Comparison of ENCODE assay signal across 9 cellular contexts in genomic region chr12:100138048-100138907, GRCh38. TPM values are rescaled to one million over a fixed set of nuclear protein-coding genes. Genes with fewer than 3 reads are reported as not detected.
DNase-seq lines count a peak whose midpoint lies in the region; ATAC-seq and TF ChIP-seq lines count a peak whose summit lies in the region.
"Had no signal": no experiment of that assay in that cellular context is flagged by ENCODE, and none has a peak within 500 bp of the region (broad histone marks: within the 10 kb centered on the region; RNA-seq: fewer than 3 reads in every experiment).

No MANE protein-coding gene starts in this region.

- no peaks in the 10 kb centered on the region for H3K36me3 ChIP-seq in cardiac muscle cell
- no peaks in the 10 kb centered on the region for H3K36me3 ChIP-seq in neutrophil
- H3K36me3 ChIP-seq in body of pancreas (replicated peaks in 1 of 2; ENCODE audit: insufficient read depth in 1 of 2, low read depth in 2 of 2) = no peaks in the 10 kb centered on the region

- intact Hi-C loops in right cardiac atrium (cut with DNase I) (no loop called here), body of pancreas (cut with DNase I) (no loop called here)

- H3K27ac Mint-ChIP-seq in brain = peak overlapping the region in 3 of 5 experiments; percentile 19 to 49 (median 35)
- H3K27ac Mint-ChIP-seq: activated naive CD8-positive, alpha-beta T cell treated with anti-CD3 and anti-CD28 coated beads, Interleukin-2, amount 10 ng/mL, durations not matched to agents 7 days and 5 days had no signal

- H3K27me3 ChIP-seq in cardiac muscle cell = no peaks in the 10 kb centered on the region
- H3K27me3 ChIP-seq in right cardiac atrium (ENCODE audit: control insufficient read depth, insufficient read depth) = no peaks in the 10 kb centered on the region
- H3K27me3 ChIP-seq in neutrophil = no peaks in the 10 kb centered on the region
- H3K27me3 ChIP-seq in body of pancreas = no peaks in the 10 kb centered on the region

- 47% methylated on average over 9 of the region's 9 CpGs for WGBS in right cardiac atrium
- WGBS in body of pancreas, 2 donors = 45 to 59% methylated on average over 9 of the region's 9 CpGs

- peaks cover 22% of the 10 kb centered on the region for H3K4me1 ChIP-seq in cardiac muscle cell (ENCODE audit: low read depth)
- peaks cover 2% of the 10 kb centered on the region for H3K4me1 ChIP-seq in right cardiac atrium (ENCODE audit: control insufficient read depth, insufficient read depth, low read length)
- H3K4me1 ChIP-seq in neutrophil (ENCODE audit: control insufficient read depth in 1 of 2, insufficient read depth in 1 of 2, low read depth in 1 of 2, low read length in 1 of 2) = peaks cover 46% of the 10 kb centered on the region in 2 experiments
- H3K4me1 ChIP-seq in body of pancreas = peaks cover 12% of the 10 kb centered on the region

- H3K36me3 Mint-ChIP-seq in brain = peaks cover 23% of the 10 kb centered on the region

- H3K27me3 Mint-ChIP-seq in brain = peaks cover 6% of the 10 kb centered on the region
- H3K27me3 Mint-ChIP-seq: activated naive CD8-positive, alpha-beta T cell treated with anti-CD3 and anti-CD28 coated beads, Interleukin-2, amount 10 ng/mL, durations not matched to agents 7 days and 5 days had no signal

- no peak for ATAC-seq in right cardiac atrium
- ATAC-seq in body of pancreas = no peak

- H3K27ac ChIP-seq in cardiac muscle cell (peak overlapping the region; percentile 24), right cardiac atrium (ENCODE audit: low read length) (no peak overlapping the region), neutrophil (peak overlapping the region; percentile 83), body of pancreas (no peak overlapping the region)

- H3K9me3 Mint-ChIP-seq in brain = peaks cover 0 to 9% (median 4%) of the 10 kb centered on the region in 5 experiments

- no peaks in the 10 kb centered on the region for H3K9me3 ChIP-seq in cardiac muscle cell (ENCODE audit: low read depth)
- no peaks in the 10 kb centered on the region for H3K9me3 ChIP-seq in right cardiac atrium (ENCODE audit: control insufficient read depth, low read length)
- H3K9me3 ChIP-seq in neutrophil = no peaks in the 10 kb centered on the region
- no peaks in the 10 kb centered on the region for H3K9me3 ChIP-seq in body of pancreas

- TF ChIP-seq CTCF in cardiac muscle cell (IDR thresholded peaks at IDR 0.05; ENCODE audit: low read depth, low read length) (peak; percentile 44), brain (conservative IDR thresholded peaks at IDR 0.05) (peak in 1 of 2 experiments; percentile 20), neutrophil (IDR thresholded peaks at IDR 0.05) (peak; percentile 22), body of pancreas (IDR thresholded peaks at IDR 0.05) (no peak)

- H3K4me1 Mint-ChIP-seq in brain = peaks cover 48% of the 10 kb centered on the region

- H3K4me3 ChIP-seq in cardiac muscle cell (no peak overlapping the region), right cardiac atrium (ENCODE audit: low read length) (no peak overlapping the region), neutrophil (ENCODE audit: low read depth in 1 of 2, low read length in 1 of 2) (peak overlapping the region; percentile 4 to 42), body of pancreas (no peak overlapping the region)

- H3K4me3 Mint-ChIP-seq in brain = peak overlapping the region in 4 of 5 experiments; percentile 27 to 68 (median 40)
- H3K4me3 Mint-ChIP-seq: activated naive CD8-positive, alpha-beta T cell treated with anti-CD3 and anti-CD28 coated beads, Interleukin-2, amount 10 ng/mL, durations not matched to agents 7 days and 5 days had no signal

- DNase-seq in cardiac muscle cell (ENCODE audit: low read depth in 1 of 2, low spot score in 1 of 2) (peak; percentile 30 to 43), right cardiac atrium (no peak), LHCN-M2 (ENCODE audit: low read depth) (peak; percentile 23), T1000 (lab: John Stamatoyannopoulos, UW) (no peak), body of pancreas (no peak)
- DNase-seq in stimulated activated naive CD4-positive, alpha-beta T cell treated with Interleukin-2 at 50 U/mL for 16 hours (lab: John Stamatoyannopoulos, UW) = no peak
- DNase-seq: activated naive CD8-positive, alpha-beta T cell treated with anti-CD3 and anti-CD28 coated beads, Interleukin-2, amount 10 ng/mL, durations not matched to agents 7 days and 5 days had no signal

- no peak for TF ChIP-seq POLR2A in body of pancreas (IDR thresholded peaks at IDR 0.05)

RNA-seq across cellular contexts. Expression of gene BLTP3B, which starts 4.4 kb away (rescaled TPM):
- total RNA-seq in cardiac muscle cell = 13.9 and 21.9 TPM in 2 replicates
- 14.1 and 20.9 TPM in 2 replicates for polyA plus RNA-seq in cardiac muscle cell
- 10 to 100 TPM; 13.8 to 20.1 (median 15.9) TPM for total RNA-seq in right cardiac atrium
- 6.5 TPM for polyA plus RNA-seq in right cardiac atrium
- 28.9 and 35.0 TPM in 2 replicates for total RNA-seq in LHCN-M2 (2014; rRNA removed)
- 5.2 TPM for polyA plus RNA-seq in LHCN-M2 (2012)
- polyA plus RNA-seq in brain (ENCODE audit: insufficient read depth, low read depth, low replicate concordance) = 4.7 TPM
- total RNA-seq in body of pancreas = 1 to 10 TPM; 4.0 to 8.6 TPM

Comparison
In these comparisons a context has a peak if more than half of its experiments do, and no peak if none do; other contexts are left out.
1. DNase-seq: peak in cardiac muscle cell (2 of 2) and LHCN-M2 (single experiment); none in right cardiac atrium (0 of 3), stimulated activated naive CD4-positive, alpha-beta T cell treated with Interleukin-2 at 50 U/mL for 16 hours (single experiment), T1000 (single experiment) and body of pancreas (0 of 4).
2. H3K27ac ChIP-seq: peak in cardiac muscle cell (single experiment) and neutrophil (single experiment); none in right cardiac atrium (single experiment) and body of pancreas (0 of 4).
3. H3K4me3 ChIP-seq: peak in neutrophil (2 of 2); none in cardiac muscle cell (single experiment), right cardiac atrium (single experiment) and body of pancreas (0 of 2).
4. CTCF ChIP-seq: peak in cardiac muscle cell (single experiment) and neutrophil (single experiment); none in body of pancreas (0 of 7).